Comparison of ENCODE assay signal across 1 cellular context in the genomic region with DNA sequence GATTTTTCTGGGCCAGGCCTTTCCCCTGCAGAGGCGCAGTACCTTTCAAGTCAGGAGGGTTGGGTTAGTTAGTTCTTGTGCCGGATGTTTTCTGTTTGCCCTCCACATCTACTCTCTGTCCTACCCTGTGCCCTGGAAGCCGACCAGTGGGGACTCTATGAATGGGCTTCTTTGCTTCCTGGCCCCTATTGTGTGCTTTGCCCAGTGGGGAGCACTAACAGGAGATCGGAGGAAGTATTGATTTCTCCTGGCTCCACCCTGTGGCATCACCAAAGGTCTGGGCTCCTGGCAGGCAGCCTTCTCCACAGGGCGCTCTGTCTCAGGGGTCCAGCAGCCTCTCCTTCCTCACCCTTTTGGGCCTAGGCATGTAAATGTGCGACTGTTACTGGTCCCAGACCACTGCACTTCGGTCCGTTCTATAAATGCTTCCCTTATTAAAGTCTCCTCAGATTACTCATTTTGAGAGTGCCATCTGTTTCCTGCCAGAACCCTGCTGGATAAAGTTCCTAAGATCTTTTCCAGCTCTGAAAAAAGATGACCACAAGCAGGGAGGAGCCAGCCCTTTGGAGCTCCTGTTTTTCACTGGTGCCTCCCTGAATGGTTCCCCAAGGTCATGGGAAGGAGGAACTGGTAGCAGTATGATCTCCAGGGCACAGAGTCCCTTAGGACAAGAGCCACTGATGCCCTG.
TF ChIP-seq lines count a peak whose summit lies in the region.

No MANE protein-coding gene starts in this region.

TF ChIP-seq in HepG2, 621 proteins besides CTCF, POLR2A, EP300 and RAD21 (continued from another document and continues in another):
- TF ChIP-seq, protein P1, sequence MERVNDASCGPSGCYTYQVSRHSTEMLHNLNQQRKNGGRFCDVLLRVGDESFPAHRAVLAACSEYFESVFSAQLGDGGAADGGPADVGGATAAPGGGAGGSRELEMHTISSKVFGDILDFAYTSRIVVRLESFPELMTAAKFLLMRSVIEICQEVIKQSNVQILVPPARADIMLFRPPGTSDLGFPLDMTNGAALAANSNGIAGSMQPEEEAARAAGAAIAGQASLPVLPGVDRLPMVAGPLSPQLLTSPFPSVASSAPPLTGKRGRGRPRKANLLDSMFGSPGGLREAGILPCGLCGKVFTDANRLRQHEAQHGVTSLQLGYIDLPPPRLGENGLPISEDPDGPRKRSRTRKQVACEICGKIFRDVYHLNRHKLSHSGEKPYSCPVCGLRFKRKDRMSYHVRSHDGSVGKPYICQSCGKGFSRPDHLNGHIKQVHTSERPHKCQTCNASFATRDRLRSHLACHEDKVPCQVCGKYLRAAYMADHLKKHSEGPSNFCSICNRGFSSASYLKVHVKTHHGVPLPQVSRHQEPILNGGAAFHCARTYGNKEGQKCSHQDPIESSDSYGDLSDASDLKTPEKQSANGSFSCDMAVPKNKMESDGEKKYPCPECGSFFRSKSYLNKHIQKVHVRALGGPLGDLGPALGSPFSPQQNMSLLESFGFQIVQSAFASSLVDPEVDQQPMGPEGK (CRISPR knock-in tag; IDR thresholded peaks at IDR 0.05) = peak; percentile 78
- TF ChIP-seq ZFP36L1 (CRISPR knock-in tag; IDR thresholded peaks at IDR 0.05) (peak; percentile 87), ZBTB34 (CRISPR knock-in tag; IDR thresholded peaks at IDR 0.05) (peak; percentile 90), ZFP1 (CRISPR knock-in tag; IDR thresholded peaks at IDR 0.05) (no peak; the same call in 1 of the 2 replicates), ZNF768 (CRISPR knock-in tag; IDR thresholded peaks at IDR 0.05) (no peak), ZBTB37 (CRISPR knock-in tag; IDR thresholded peaks at IDR 0.05) (peak; percentile 95), ZMYM4 (CRISPR knock-in tag; IDR thresholded peaks at IDR 0.05) (peak; percentile 90), ZNF567 (CRISPR knock-in tag; IDR thresholded peaks at IDR 0.05; ENCODE audit: borderline replicate concordance) (no peak; the same call in 1 of the 2 replicates), BRD4 (CRISPR knock-in tag; IDR thresholded peaks at IDR 0.05) (peak; percentile 72; the same call in 1 of the 2 replicates), ZNF737 (CRISPR knock-in tag; IDR thresholded peaks at IDR 0.05; ENCODE audit: borderline replicate concordance) (no peak), SMARCC2 (IDR thresholded peaks at IDR 0.05) (no peak), MIER2 (CRISPR knock-in tag; IDR thresholded peaks at IDR 0.05) (no peak), PBX2 (CRISPR knock-in tag; IDR thresholded peaks at IDR 0.05) (no peak), LCORL (IDR thresholded peaks at IDR 0.05) (no peak), LCORL (CRISPR knock-in tag; IDR thresholded peaks at IDR 0.05) (peak; percentile 75), SSRP1 (CRISPR knock-in tag; IDR thresholded peaks at IDR 0.05) (0 out of 2 replicates have a peak, but pooled peaks have one; percentile 62), U2AF1 (optimal IDR thresholded peaks at IDR 0.05; ENCODE audit: low read depth, low read length) (no peak), ZBTB49 (CRISPR knock-in tag; IDR thresholded peaks at IDR 0.05; ENCODE audit: borderline replicate concordance) (no peak), HDAC1 (CRISPR knock-in tag; IDR thresholded peaks at IDR 0.05) (peak; percentile 75), ZNF674 (CRISPR knock-in tag; IDR thresholded peaks at IDR 0.05; ENCODE audit: low read depth) (no peak), ZEB1 (IDR thresholded peaks at IDR 0.05; ENCODE audit: insufficient replicate concordance, low read depth) (peak; percentile 68), TBL1XR1 (IDR thresholded peaks at IDR 0.05; ENCODE audit: borderline replicate concordance, low read length, partially characterized antibody) (no peak), TBX3 (IDR thresholded peaks at IDR 0.05; ENCODE audit: borderline replicate concordance) (no peak), ZNF788 (CRISPR knock-in tag; IDR thresholded peaks at IDR 0.05; ENCODE audit: borderline replicate concordance) (peak; percentile 35; the same call in 1 of the 2 replicates), RBM22 (optimal IDR thresholded peaks at IDR 0.05; ENCODE audit: low read length) (no peak), SRF (IDR thresholded peaks at IDR 0.05; ENCODE audit: low read depth, low read length) (no peak), ZNF446 (CRISPR knock-in tag; IDR thresholded peaks at IDR 0.05) (no peak), ARID5B (CRISPR knock-in tag; IDR thresholded peaks at IDR 0.05) (peak; percentile 78), RARG (CRISPR knock-in tag; IDR thresholded peaks at IDR 0.05; ENCODE audit: low read depth) (no peak), ZC3H13 (CRISPR knock-in tag; IDR thresholded peaks at IDR 0.05) (0 out of 2 replicates have a peak, but pooled peaks have one; percentile 17), TGIF2 (CRISPR knock-in tag; IDR thresholded peaks at IDR 0.05) (peak; percentile 20; the same call in 1 of the 2 replicates), CSRNP2 (CRISPR knock-in tag; conservative IDR thresholded peaks at IDR 0.05; ENCODE audit: low read depth) (no peak), POLR2G (IDR thresholded peaks at IDR 0.05; ENCODE audit: low read depth, low read length) (peak; percentile 59; the same call in 1 of the 2 replicates), CENPT (CRISPR knock-in tag; IDR thresholded peaks at IDR 0.05; ENCODE audit: low read depth) (no peak), ZBTB4 (CRISPR knock-in tag; IDR thresholded peaks at IDR 0.05; ENCODE audit: borderline replicate concordance) (peak; percentile 77; the same call in 1 of the 2 replicates), ZNF772 (CRISPR knock-in tag; IDR thresholded peaks at IDR 0.05) (0 out of 2 replicates have a peak, but pooled peaks have one; percentile 62)
- TF ChIP-seq, protein P2, sequence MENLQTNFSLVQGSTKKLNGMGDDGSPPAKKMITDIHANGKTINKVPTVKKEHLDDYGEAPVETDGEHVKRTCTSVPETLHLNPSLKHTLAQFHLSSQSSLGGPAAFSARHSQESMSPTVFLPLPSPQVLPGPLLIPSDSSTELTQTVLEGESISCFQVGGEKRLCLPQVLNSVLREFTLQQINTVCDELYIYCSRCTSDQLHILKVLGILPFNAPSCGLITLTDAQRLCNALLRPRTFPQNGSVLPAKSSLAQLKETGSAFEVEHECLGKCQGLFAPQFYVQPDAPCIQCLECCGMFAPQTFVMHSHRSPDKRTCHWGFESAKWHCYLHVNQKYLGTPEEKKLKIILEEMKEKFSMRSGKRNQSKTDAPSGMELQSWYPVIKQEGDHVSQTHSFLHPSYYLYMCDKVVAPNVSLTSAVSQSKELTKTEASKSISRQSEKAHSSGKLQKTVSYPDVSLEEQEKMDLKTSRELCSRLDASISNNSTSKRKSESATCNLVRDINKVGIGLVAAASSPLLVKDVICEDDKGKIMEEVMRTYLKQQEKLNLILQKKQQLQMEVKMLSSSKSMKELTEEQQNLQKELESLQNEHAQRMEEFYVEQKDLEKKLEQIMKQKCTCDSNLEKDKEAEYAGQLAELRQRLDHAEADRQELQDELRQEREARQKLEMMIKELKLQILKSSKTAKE (CRISPR knock-in tag; IDR thresholded peaks at IDR 0.05; ENCODE audit: borderline replicate concordance) = 0 out of 2 replicates have a peak, but pooled peaks have one; percentile 16
